ENCODE assay signal across 11 cellular contexts in genomic region chr1:34165422-34165921, GRCh38. TPM values are rescaled to one million over a fixed set of nuclear protein-coding genes. Genes with fewer than 3 reads are reported as not detected.
DNase-seq lines count a peak whose midpoint lies in the region; ATAC-seq and TF ChIP-seq lines count a peak whose summit lies in the region.
"Had no signal": no experiment of that assay in that cellular context is flagged by ENCODE, and none has a peak within 500 bp of the region (broad histone marks: within the 10 kb centered on the region; RNA-seq: fewer than 3 reads in every experiment).

No MANE protein-coding gene starts in this region.

- no TSS peak for BruUV-seq in mammary epithelial cell (replicated peaks; lab: Mats Ljungman, UMichigan)

- intact Hi-C loops in stomach (cut with DNase I; ENCODE audit: low total_unique reads): no loop called here
- intact Hi-C loops in mammary epithelial cell (cut with micrococcal nuclease): no loop called here

- H3K9ac ChIP-seq in mammary epithelial cell (ENCODE audit: insufficient read depth, low read length): no peak overlapping the region

- H3K4me3 ChIP-seq in iPS-18c (ENCODE audit: insufficient read depth, low read depth, low read length) (peak overlapping the region; percentile 62), stomach (peak overlapping the region; percentile 34 to 55 (median 44)), mammary epithelial cell (replicated peaks in 1 of 3; ENCODE audit: insufficient read depth in 1 of 3, low read depth in 2 of 3, low read length in 3 of 3) (no peak overlapping the region)
- H3K4me3 ChIP-seq: SK-N-MC had no signal

- DNase-seq in NCI-H748 (lab: John Stamatoyannopoulos, UW; ENCODE audit: unreplicated experiment) (peak; percentile 37), NCI-H748 treated with DMSO at 0.1 percent for 48 hours (lab: John Stamatoyannopoulos, UW) (no peak), T-helper 17 cell (no peak), stomach (no peak), MV-4-11 (lab: John Stamatoyannopoulos, UW) (no peak), mammary epithelial cell (no peak), middle frontal gyrus (ENCODE audit: extremely low spot score, low spot score) (no peak)
- DNase-seq: activated gamma-delta T cell treated with Interleukin-2 at 50 U/mL for 16 hours had no signal

- H3K4me1 Mint-ChIP-seq in T-helper 17 cell: peaks cover 6% of the 10 kb centered on the region

- H3K27ac ChIP-seq in stomach (no peak overlapping the region), mammary epithelial cell (ENCODE audit: insufficient read depth, low read depth, low read length) (no peak overlapping the region)
- H3K27ac ChIP-seq: SK-N-MC had no signal

- ATAC-seq in T-helper 17 cell: no peak
- ATAC-seq: gastroesophageal sphincter had no signal

- H3K4me2 ChIP-seq in mammary epithelial cell (ENCODE audit: insufficient read depth, low read depth, low read length): no peak overlapping the region

- whole genome bisulfite sequencing in stomach, 5 donors: 2 to 6% (median 3%) methylated on average over 13 of the region's 13 CpGs
- 2% methylated on average over 7 of the region's 13 CpGs for WGBS in mammary epithelial cell (ENCODE audit: low coverage, missing lambda C conversion rate)

- H3K4me3 Mint-ChIP-seq in T-helper 17 cell: peak overlapping the region; percentile 72

- H3K27me3 Mint-ChIP-seq in T-helper 17 cell: peaks cover 71% of the 10 kb centered on the region

- CTCF ChIA-PET in mammary epithelial cell (lab: Charles Lee; ENCODE audit: low non-redundant PET): no interaction called here

- no peaks in the 10 kb centered on the region for H3K9me3 ChIP-seq in T-helper 17 cell (ENCODE audit: control insufficient read depth, low read length, poor library complexity, severe bottlenecking)
- H3K9me3 ChIP-seq in iPS-18c (ENCODE audit: control insufficient read depth, insufficient read depth, low read length): no peaks in the 10 kb centered on the region
- H3K9me3 ChIP-seq in stomach: no peaks in the 10 kb centered on the region
- no peaks in the 10 kb centered on the region for H3K9me3 ChIP-seq in mammary epithelial cell (replicated peaks; ENCODE audit: insufficient read depth, low read length)
- H3K9me3 ChIP-seq: gastroesophageal sphincter had no signal

- in situ Hi-C loops in mammary epithelial cell (cut with MboI; ENCODE audit: low sequenced_read_pairs in 2 of 2): no loop called here

- no peak overlapping the region for H3K27ac Mint-ChIP-seq in T-helper 17 cell

- no peaks in the 10 kb centered on the region for H3K79me2 ChIP-seq in mammary epithelial cell (ENCODE audit: insufficient read depth, low read length)

- H3K36me3 ChIP-seq in stomach (no peaks in the 10 kb centered on the region), mammary epithelial cell (ENCODE audit: insufficient read depth, low read length) (no peaks in the 10 kb centered on the region)
- H3K36me3 ChIP-seq: gastroesophageal sphincter had no signal

- dilution Hi-C loops in mammary epithelial cell (cut with HindIII; ENCODE audit: low sequenced_read_pairs): no loop called here

- H3K36me3 Mint-ChIP-seq in T-helper 17 cell (ENCODE audit: low read depth): peaks cover 2% of the 10 kb centered on the region

- H3K4me1 ChIP-seq in stomach: peaks cover 32 to 49% (median 42%) of the 10 kb centered on the region in 4 donors
- peaks cover 4% of the 10 kb centered on the region for H3K4me1 ChIP-seq in mammary epithelial cell (ENCODE audit: insufficient read depth, low read length)

- no peak for TF ChIP-seq POLR2A in stomach (IDR thresholded peaks at IDR 0.05)

- peaks cover 4 to 98% (median 60%) of the 10 kb centered on the region in 3 donors for H3K27me3 ChIP-seq in stomach
- H3K27me3 ChIP-seq in mammary epithelial cell (ENCODE audit: insufficient read depth, low read length): peaks cover 16% of the 10 kb centered on the region

- H2AFZ ChIP-seq in mammary epithelial cell (ENCODE audit: low read depth, low read length): no peak overlapping the region

- no peak for TF ChIP-seq EP300 in stomach (IDR thresholded peaks at IDR 0.05)

- H4K20me1 ChIP-seq in mammary epithelial cell (ENCODE audit: insufficient read depth, low read length): no peaks in the 10 kb centered on the region

- TF ChIP-seq CTCF in stomach (IDR thresholded peaks at IDR 0.05): no peak
- TF ChIP-seq CTCF in mammary epithelial cell (conservative IDR thresholded peaks at IDR 0.05 in 1 of 2, IDR thresholded peaks at IDR 0.05 in 1 of 2; ENCODE audit: extremely low read depth in 1 of 2, insufficient read depth in 1 of 2, low read depth in 1 of 2, low read length in 2 of 2): no peak

RNA-seq across cellular contexts. Expression of gene CSMD2, which starts 0.4 kb away (rescaled TPM):
- total RNA-seq in T-helper 17 cell (not detected), stomach (1 to 10 TPM in 1 of 5 donors, under 1 TPM in 3, not detected in 1; 0.37 to 3.5 (median 0.44) TPM), mammary epithelial cell (under 1 TPM in 1 of 2 donors, not detected in 1; under 0.01 TPM)
- polyA plus RNA-seq in stomach (under 1 TPM; 0.10 to 0.25 (median 0.15) TPM), mammary epithelial cell (under 0.01 TPM)
- not detected for polyA minus RNA-seq in mammary epithelial cell

RNA-seq across cellular contexts. Expression of gene C1orf94, which starts 11.2 kb away (rescaled TPM):
- total RNA-seq in T-helper 17 cell: not detected
- total RNA-seq in stomach: not detected
- not detected for polyA plus RNA-seq in stomach
- not detected for total RNA-seq in mammary epithelial cell
- polyA plus RNA-seq in mammary epithelial cell: not detected
- polyA minus RNA-seq in mammary epithelial cell: not detected
- total RNA-seq: gastroesophageal sphincter had no signal

Comparison
In these comparisons a context has a peak if more than half of its experiments do, and no peak if none do; other contexts are left out.
1. H3K4me3 ChIP-seq: peak in iPS-18c (single experiment) and stomach (4 of 4); none in mammary epithelial cell (0 of 3).